In genomic region chr4:70842761-70843435, GRCh38 we compare ENCODE assay signal across 14 cellular contexts. TPM values are rescaled to one million over a fixed set of nuclear protein-coding genes. Genes with fewer than 3 reads are reported as not detected.
DNase-seq lines count a peak whose midpoint lies in the region; ATAC-seq and TF ChIP-seq lines count a peak whose summit lies in the region.
"Had no signal": no experiment of that assay in that cellular context is flagged by ENCODE, and none has a peak within 500 bp of the region (broad histone marks: within the 10 kb centered on the region; RNA-seq: fewer than 3 reads in every experiment).

No MANE protein-coding gene starts in this region.

- H3K4me1 ChIP-seq in stomach = peaks cover 0 to 18% (median 5%) of the 10 kb centered on the region in 4 donors

- H3K27me3 ChIP-seq in stomach = no peaks in the 10 kb centered on the region
- H3K27me3 ChIP-seq: pancreas, suprapubic skin had no signal

- H3K4me3 Mint-ChIP-seq in IgD-negative memory B cell (peak overlapping the region in 1 of 4 donors; percentile 71), progenitor cell of endocrine pancreas (ENCODE audit: low read depth) (no peak overlapping the region), Calu3 (ENCODE audit: low read depth, unreplicated experiment) (no peak overlapping the region)

- H3K27me3 Mint-ChIP-seq in IgD-negative memory B cell = no peaks in the 10 kb centered on the region
- H3K27me3 Mint-ChIP-seq in progenitor cell of endocrine pancreas = no peaks in the 10 kb centered on the region
- no peaks in the 10 kb centered on the region for H3K27me3 Mint-ChIP-seq in Calu3 (ENCODE audit: unreplicated experiment)

- no peaks in the 10 kb centered on the region for H3K9me3 ChIP-seq in stomach
- H3K9me3 ChIP-seq: lower lobe of right lung, pancreas, suprapubic skin had no signal

- TF ChIP-seq POLR2A in stomach (IDR thresholded peaks at IDR 0.05) = no peak

- TF ChIP-seq EP300 in stomach (IDR thresholded peaks at IDR 0.05) = no peak

- no peak for TF ChIP-seq CTCF in progenitor cell of endocrine pancreas (IDR thresholded peaks at IDR 0.05; ENCODE audit: unreplicated experiment)
- TF ChIP-seq CTCF in omental fat pad (IDR thresholded peaks at IDR 0.05) = no peak
- no peak for TF ChIP-seq CTCF in Calu3 (IDR thresholded peaks at IDR 0.05; ENCODE audit: unreplicated experiment)
- no peak for TF ChIP-seq CTCF in stomach (IDR thresholded peaks at IDR 0.05)

- peaks cover 15 to 36% (median 27%) of the 10 kb centered on the region in 3 donors for H3K4me1 Mint-ChIP-seq in IgD-negative memory B cell
- H3K4me1 Mint-ChIP-seq in progenitor cell of endocrine pancreas (ENCODE audit: low read depth) = peaks cover 18% of the 10 kb centered on the region
- no peaks in the 10 kb centered on the region for H3K4me1 Mint-ChIP-seq in Calu3 (ENCODE audit: low read depth, unreplicated experiment)

- no peak for DNase-seq in progenitor cell of endocrine pancreas (ENCODE audit: low spot score, unreplicated experiment)
- no peak for DNase-seq in omental fat pad (ENCODE audit: low spot score)
- no peak for DNase-seq in Calu3
- no peak for DNase-seq in stomach
- DNase-seq: effector memory CD4-positive, alpha-beta T cell; Karpas-422; lower lobe of right lung; pancreas; stimulated activated CD4-positive, alpha-beta T cell treated with anti-CD3 and anti-CD28 coated beads, Interleukin-2, amount 100 ng/mL, for 24 hours had no signal

- H3K27ac ChIP-seq in stomach = peak overlapping the region in 2 of 5 donors; percentile 4 to 50
- H3K27ac ChIP-seq: lower lobe of right lung, SK-N-MC, suprapubic skin had no signal

- H3K27ac Mint-ChIP-seq in IgD-negative memory B cell (peak overlapping the region in 2 of 3 donors; percentile 62 to 89), progenitor cell of endocrine pancreas (peak overlapping the region; percentile 80), Calu3 (ENCODE audit: unreplicated experiment) (no peak overlapping the region)

- CTCF ChIA-PET in Calu3 (lab: Charles Lee) = interaction anchor here (0.7 to 1.2 kb wide), 2 partner anchors 11 to 151 kb away, joined by 3 to 4 read pairs; partner anchors contain the start of gene DCK

- no peak overlapping the region for H3K4me3 ChIP-seq in stomach
- H3K4me3 ChIP-seq: lower lobe of right lung, pancreas, SK-N-MC, suprapubic skin had no signal

- intact Hi-C loops in Calu3 (cut with micrococcal nuclease; ENCODE audit: unreplicated experiment) (no loop called here), stomach (cut with DNase I; ENCODE audit: low total_unique reads) (loop anchor here (10.0 kb wide), 1 partner anchor 152 kb away; the partner anchor contains the start of gene DCK)

- ATAC-seq in GM18858 (IDR thresholded peaks at IDR 0.05; ENCODE audit: unreplicated experiment) (peak; percentile 41), GM21619 (IDR thresholded peaks at IDR 0.05; ENCODE audit: unreplicated experiment) (peak; percentile 26), omental fat pad (ENCODE audit: low FRiP score) (no peak)
- ATAC-seq: lower lobe of right lung, pancreas had no signal

- no TSS peak for BruUV-seq in Calu3 (replicated peaks; lab: Mats Ljungman, UMichigan)

- WGBS in stomach, 5 donors = 71 to 76% (median 72%) methylated on average over 6 of the region's 6 CpGs

- H3K36me3 Mint-ChIP-seq in IgD-negative memory B cell (peaks cover 2% of the 10 kb centered on the region), progenitor cell of endocrine pancreas (ENCODE audit: insufficient read depth) (peaks cover under 1% of the 10 kb centered on the region), Calu3 (ENCODE audit: insufficient read depth, unreplicated experiment) (peaks cover 20% of the 10 kb centered on the region)

- no peaks in the 10 kb centered on the region for H3K36me3 ChIP-seq in stomach
- H3K36me3 ChIP-seq: lower lobe of right lung, pancreas, suprapubic skin had no signal

- H3K9me3 Mint-ChIP-seq in IgD-negative memory B cell (no peaks in the 10 kb centered on the region), progenitor cell of endocrine pancreas (ENCODE audit: low read depth) (no peaks in the 10 kb centered on the region), Calu3 (ENCODE audit: low read depth, unreplicated experiment) (no peaks in the 10 kb centered on the region)

RNA-seq across cellular contexts. Expression of gene GRSF1, which starts 3.2 kb away (rescaled TPM):
- polyA plus RNA-seq in IgD-negative memory B cell = 61.5 TPM
- total RNA-seq in progenitor cell of endocrine pancreas = 87.5 and 87.8 TPM in 2 replicates
- total RNA-seq in omental fat pad = 10 to 100 TPM; 49.0 to 61.2 (median 51.0) TPM
- 63.0 and 68.7 TPM in 2 replicates for total RNA-seq in Calu3 (2022)
- total RNA-seq in stomach = 10 to 100 TPM; 24.0 to 86.5 (median 60.0) TPM
- 10 to 100 TPM; 40.4 to 61.6 (median 52.9) TPM for polyA plus RNA-seq in stomach

RNA-seq across cellular contexts. Expression of gene MOB1B, which starts 59.3 kb away (rescaled TPM):
- 0.88 TPM for polyA plus RNA-seq in IgD-negative memory B cell
- 46.5 and 47.4 TPM in 2 replicates for total RNA-seq in progenitor cell of endocrine pancreas
- 10 to 100 TPM; 11.0 to 19.7 (median 13.8) TPM for total RNA-seq in omental fat pad
- 13.3 and 13.4 TPM in 2 replicates for total RNA-seq in Calu3 (2022)
- total RNA-seq in stomach = 10 to 100 TPM in 3 of 5 donors, 1 to 10 TPM in 1, under 1 TPM in 1; 0.87 to 48.8 (median 16.7) TPM
- 1 to 10 TPM; 3.7 to 4.7 (median 4.3) TPM for polyA plus RNA-seq in stomach
